Comparison of ENCODE assay signal across 11 cellular contexts in genomic region chr9:128846680-128847030, GRCh38.
"Had no signal": no experiment of that assay in that cellular context is flagged by ENCODE, and none has a peak within 500 bp of the region (broad histone marks: within the 10 kb centered on the region; RNA-seq: fewer than 3 reads in every experiment).

No MANE protein-coding gene starts in this region.

- DNase-seq: activated CD4-positive, alpha-beta memory T cell treated with anti-CD3 and anti-CD28 coated beads, Interleukin-2, amount 10 ng/mL, durations not matched to agents 7 days and 5 days; activated CD4-positive, alpha-beta T cell treated with anti-CD3 and anti-CD28 coated beads for 36 hours; activated naive CD4-positive, alpha-beta T cell treated with anti-CD3 and anti-CD28 coated beads, Interleukin-2, amount 50 U/mL, for 16 hours; activated T-cell treated with anti-CD3 and anti-CD28 coated beads, Interleukin-2, amount 50 U/mL, for 24 hours; gastrocnemius medialis; heart left ventricle; mucosa of descending colon; natural killer cell; retina; stimulated activated CD4-positive, alpha-beta T cell treated with anti-CD3 and anti-CD28 coated beads, Interleukin-2, amount 100 ng/mL, for 48 hours had no signal

- H3K27ac ChIP-seq: gastrocnemius medialis, heart left ventricle had no signal

- H3K4me3 ChIP-seq: gastrocnemius medialis, heart left ventricle, mucosa of descending colon had no signal

- H3K27me3 ChIP-seq: gastrocnemius medialis, heart left ventricle had no signal

- H3K9me3 ChIP-seq: gastrocnemius medialis had no signal

- H3K4me1 ChIP-seq: gastrocnemius medialis, heart left ventricle had no signal

- ATAC-seq: activated CD4-positive, alpha-beta T cell treated with anti-CD3 and anti-CD28 coated beads for 36 hours; gastrocnemius medialis; heart left ventricle; mucosa of descending colon; natural killer cell; stimulated activated memory B cell treated with anti-CD40 and anti-IgM and Interleukin-4, amounts not matched to agents 10 μg/mL and 1 μg/mL and 100 μg/mL, for 72 hours had no signal
